In genomic region chr3:50123394-50124361, GRCh38 we compare ENCODE assay signal across 15 cellular contexts. TPM values are rescaled to one million over a fixed set of nuclear protein-coding genes. Genes with fewer than 3 reads are reported as not detected.
DNase-seq lines count a peak whose midpoint lies in the region; ATAC-seq, FAIRE-seq and TF ChIP-seq lines count a peak whose summit lies in the region.
"Had no signal": no experiment of that assay in that cellular context is flagged by ENCODE, and none has a peak within 500 bp of the region (broad histone marks: within the 10 kb centered on the region; RNA-seq: fewer than 3 reads in every experiment).

No MANE protein-coding gene starts in this region.

- BruUV-seq in HepG2 (replicated peaks; lab: Mats Ljungman, UMichigan), result no TSS peak

- H3K79me2 ChIP-seq in HepG2 (ENCODE audit: insufficient read depth, low read length), result no peaks in the 10 kb centered on the region

- peaks cover 9% of the 10 kb centered on the region for H3K36me3 Mint-ChIP-seq in activated CD4-positive, alpha-beta T cell treated with anti-CD3 and anti-CD28 coated beads, Interleukin-2, amount 10 ng/mL, durations not matched to agents 24 days and 14 days (ENCODE audit: low read depth)
- H3K36me3 Mint-ChIP-seq: stimulated activated memory B cell treated with anti-CD40 and anti-IgM and Interleukin-4, amounts not matched to agents 10 μg/mL and 1 μg/mL and 100 μg/mL, for 72 hours had no signal

- intact Hi-C loops in activated CD4-positive, alpha-beta T cell treated with anti-CD3 and anti-CD28 coated beads, Interleukin-2, amount 10 ng/mL, durations not matched to agents 24 days and 14 days (cut with micrococcal nuclease), result no loop called here
- intact Hi-C loops in HepG2 (cut with micrococcal nuclease; ENCODE audit: unreplicated experiment), result loop anchor here (5.0 kb wide), 1 partner anchor 49 kb away; no protein-coding TSS in a partner anchor
- intact Hi-C loops in thyroid gland (cut with DNase I), result loop anchor here (2.0 kb wide), 1 partner anchor 65 kb away; no protein-coding TSS in a partner anchor
- intact Hi-C loops in gastrocnemius medialis (cut with DNase I; ENCODE audit: low total_unique reads), result no loop called here

- WGBS in HepG2 (ENCODE audit: low lambda C conversion rate), result 29% methylated on average over 11 of the region's 17 CpGs
- WGBS in thyroid gland, 2 donors, result 31 to 50% methylated on average over 5 to 16 of the region's 17 CpGs

- POLR2A ChIA-PET in HepG2 (lab: Yijun Ruan, JAX), result interaction anchor here (1.4 to 3.2 kb wide), 2 partner anchors 26 to 47 kb away, joined by 3 to 12 read pairs; no protein-coding TSS in a partner anchor

- no peaks in the 10 kb centered on the region for H3K9me3 ChIP-seq in HepG2 (ENCODE audit: low read length)
- no peaks in the 10 kb centered on the region for H3K9me3 ChIP-seq in thyroid gland
- no peaks in the 10 kb centered on the region for H3K9me3 ChIP-seq in gastrocnemius medialis
- H3K9me3 ChIP-seq: neutrophil had no signal

- H3K4me1 ChIP-seq in HepG2 (ENCODE audit: insufficient read depth, low read length) (peaks cover 34% of the 10 kb centered on the region), thyroid gland (peaks cover 27 to 53% of the 10 kb centered on the region in 2 donors), gastrocnemius medialis (peaks cover 3 to 5% of the 10 kb centered on the region in 2 donors)

- TF ChIP-seq EP300 in HepG2 (IDR thresholded peaks at IDR 0.05; ENCODE audit: low read depth in 2 of 2, low read length in 2 of 2) (no peak), HepG2 (CRISPR knock-in tag; IDR thresholded peaks at IDR 0.05; ENCODE audit: borderline replicate concordance) (no peak)

- H3K27ac Mint-ChIP-seq in activated CD4-positive, alpha-beta T cell treated with anti-CD3 and anti-CD28 coated beads, Interleukin-2, amount 10 ng/mL, durations not matched to agents 24 days and 14 days, result no peak overlapping the region
- H3K27ac Mint-ChIP-seq: activated T-helper 1 cell treated with anti-CD3 and anti-CD28 coated beads, Interleukin-12 subunit alpha, Interleukin-12 subunit beta, Interleukin-2, Interleukin-4 antibody, amounts not matched to agents 30 ng/mL and 10 ng/mL and 1 ng/mL, durations not matched to agents 14 hours and 24 hours and 36 hours; CD8-positive, alpha-beta T cell; stimulated activated memory B cell treated with anti-CD40 and anti-IgM and Interleukin-4, amounts not matched to agents 10 μg/mL and 1 μg/mL and 100 μg/mL, for 72 hours had no signal

- H3K27ac ChIP-seq in HepG2 (ENCODE audit: extremely low read length, insufficient read depth, low read length), result no peak overlapping the region
- H3K27ac ChIP-seq in thyroid gland, result peak overlapping the region in 1 of 3 donors; percentile 12
- H3K27ac ChIP-seq in gastrocnemius medialis, result no peak overlapping the region
- H3K27ac ChIP-seq: neutrophil had no signal

- peaks cover 2 to 19% of the 10 kb centered on the region in 2 experiments; a peak in 2 of 5 replicates for H3K36me3 ChIP-seq in HepG2 (replicated peaks in 1 of 2; ENCODE audit: control insufficient read depth in 1 of 2, insufficient read depth in 2 of 2, low read length in 2 of 2)
- H3K36me3 ChIP-seq in thyroid gland, result peaks cover 15 to 17% of the 10 kb centered on the region in 2 donors
- H3K36me3 ChIP-seq in gastrocnemius medialis, result peaks cover 0 to 19% of the 10 kb centered on the region in 2 donors

- H3K27me3 ChIP-seq in HepG2 (ENCODE audit: control insufficient read depth in 1 of 2, insufficient read depth in 2 of 2, low read length in 2 of 2), result peaks cover 0 to 6% of the 10 kb centered on the region in 2 experiments; a peak in 2 of 5 replicates
- no peaks in the 10 kb centered on the region for H3K27me3 ChIP-seq in thyroid gland
- H3K27me3 ChIP-seq in gastrocnemius medialis, result no peaks in the 10 kb centered on the region
- H3K27me3 ChIP-seq: neutrophil had no signal

- H2AFZ ChIP-seq in HepG2 (ENCODE audit: low read length), result no peak overlapping the region

- H3K4me1 Mint-ChIP-seq in activated CD4-positive, alpha-beta T cell treated with anti-CD3 and anti-CD28 coated beads, Interleukin-2, amount 10 ng/mL, durations not matched to agents 24 days and 14 days, result no peaks in the 10 kb centered on the region

- no peak for FAIRE-seq in HepG2 (lab: Jason Lieb, UNC)
- FAIRE-seq: colon had no signal

- H3K4me3 Mint-ChIP-seq in activated CD4-positive, alpha-beta T cell treated with anti-CD3 and anti-CD28 coated beads, Interleukin-2, amount 10 ng/mL, durations not matched to agents 24 days and 14 days, result no peak overlapping the region
- H3K4me3 Mint-ChIP-seq: activated T-helper 1 cell treated with anti-CD3 and anti-CD28 coated beads, Interleukin-12 subunit alpha, Interleukin-12 subunit beta, Interleukin-2, Interleukin-4 antibody, amounts not matched to agents 30 ng/mL and 10 ng/mL and 1 ng/mL, durations not matched to agents 14 hours and 24 hours and 36 hours; CD8-positive, alpha-beta T cell; stimulated activated memory B cell treated with anti-CD40 and anti-IgM and Interleukin-4, amounts not matched to agents 10 μg/mL and 1 μg/mL and 100 μg/mL, for 72 hours had no signal

- H4K20me1 ChIP-seq in HepG2 (ENCODE audit: insufficient read depth, low read length), result no peaks in the 10 kb centered on the region

- H3K27me3 Mint-ChIP-seq in activated CD4-positive, alpha-beta T cell treated with anti-CD3 and anti-CD28 coated beads, Interleukin-2, amount 10 ng/mL, durations not matched to agents 24 days and 14 days, result no peaks in the 10 kb centered on the region
- H3K27me3 Mint-ChIP-seq: stimulated activated memory B cell treated with anti-CD40 and anti-IgM and Interleukin-4, amounts not matched to agents 10 μg/mL and 1 μg/mL and 100 μg/mL, for 72 hours had no signal

- CTCF ChIA-PET in HepG2 (lab: Yijun Ruan, JAX; ENCODE audit: low intra/inter-chr PET ratio, low total read pairs), result interaction anchor here (1.2 kb wide), 1 partner anchor 66 kb away, joined by 4 read pairs; no protein-coding TSS in a partner anchor

- TF ChIP-seq POLR2A in HepG2 (IDR thresholded peaks at IDR 0.05; ENCODE audit: insufficient read depth in 1 of 2, low read depth in 2 of 2, low read length in 2 of 2) (no peak), thyroid gland (IDR thresholded peaks at IDR 0.05) (no peak), gastrocnemius medialis (IDR thresholded peaks at IDR 0.05) (no peak)

- TF ChIP-seq RAD21 in HepG2 (CRISPR knock-in tag; IDR thresholded peaks at IDR 0.05), result no peak

- H3K9me3 Mint-ChIP-seq in activated CD4-positive, alpha-beta T cell treated with anti-CD3 and anti-CD28 coated beads, Interleukin-2, amount 10 ng/mL, durations not matched to agents 24 days and 14 days, result no peaks in the 10 kb centered on the region
- H3K9me3 Mint-ChIP-seq: activated T-helper 1 cell treated with anti-CD3 and anti-CD28 coated beads, Interleukin-12 subunit alpha, Interleukin-12 subunit beta, Interleukin-2, Interleukin-4 antibody, amounts not matched to agents 30 ng/mL and 10 ng/mL and 1 ng/mL, durations not matched to agents 14 hours and 24 hours and 36 hours; CD8-positive, alpha-beta T cell; stimulated activated memory B cell treated with anti-CD40 and anti-IgM and Interleukin-4, amounts not matched to agents 10 μg/mL and 1 μg/mL and 100 μg/mL, for 72 hours had no signal

- DNase-seq in activated CD4-positive, alpha-beta T cell treated with anti-CD3 and anti-CD28 coated beads, Interleukin-2, amount 10 ng/mL, durations not matched to agents 24 days and 14 days, result peak; percentile 55
- DNase-seq in activated CD4-positive, alpha-beta T cell treated with anti-CD3 and anti-CD28 coated beads, Interleukin-2, amount 50 U/mL, for 48 hours, result no peak
- DNase-seq in HepG2 (ENCODE audit: low spot score) (no peak), thyroid gland (peak; percentile 51 to 55), kidney glomerular epithelial cell (lab: John Stamatoyannopoulos, UW) (no peak), gastrocnemius medialis (no peak)
- DNase-seq: activated CD4-positive, alpha-beta T cell treated with anti-CD3 and anti-CD28 coated beads for 4 hours; amygdala; CD8-positive, alpha-beta T cell had no signal

- peak; percentile 25 for ATAC-seq in SK-N-SH treated with all-trans-retinoic acid at 6 μM for 48 hours
- peak; percentile 4 for ATAC-seq in HepG2
- no peak for ATAC-seq in gastrocnemius medialis
- ATAC-seq in GM21723 (IDR thresholded peaks at IDR 0.05; ENCODE audit: unreplicated experiment), result no peak
- ATAC-seq: CD8-positive, alpha-beta T cell; stimulated activated memory B cell treated with anti-CD40 and anti-IgM and Interleukin-4, amounts not matched to agents 10 μg/mL and 1 μg/mL and 100 μg/mL, for 72 hours had no signal

- no peak for TF ChIP-seq CTCF in HepG2 (CRISPR knock-in tag; IDR thresholded peaks at IDR 0.05)
- no peak for TF ChIP-seq CTCF in thyroid gland (IDR thresholded peaks at IDR 0.05)
- no peak for TF ChIP-seq CTCF in gastrocnemius medialis (IDR thresholded peaks at IDR 0.05 in 4 of 5, conservative IDR thresholded peaks at IDR 0.05 in 1 of 5)

- no peak overlapping the region for H3K4me3 ChIP-seq in HepG2 (replicated peaks in 1 of 3; ENCODE audit: insufficient read depth in 1 of 3, low read depth in 2 of 3, low read length in 3 of 3)
- H3K4me3 ChIP-seq in thyroid gland (replicated peaks in 1 of 3), result no peak overlapping the region
- H3K4me3 ChIP-seq in gastrocnemius medialis, result no peak overlapping the region

- no peak overlapping the region for H3K9ac ChIP-seq in HepG2 (ENCODE audit: insufficient read depth, low read depth, low read length)

- in situ Hi-C loops in HepG2 (cut with HindIII; ENCODE audit: extremely low pct_ligation_motif_present, low pct_unique_long_range_greater_than_20kb) (loop anchor here (5.0 kb wide), 1 partner anchor 64 kb away; no protein-coding TSS in a partner anchor), gastrocnemius medialis (cut with MboI; ENCODE audit: low sequenced_read_pairs in 4 of 4) (loop anchor here (5.0 to 10.0 kb wide), 2 partner anchors 61 to 64 kb away; no protein-coding TSS in a partner anchor)

- no peak overlapping the region for H3K4me2 ChIP-seq in HepG2 (ENCODE audit: low read depth, low read length)

RNA-seq across cellular contexts. Expression of gene SEMA3F, which starts 31.4 kb away (rescaled TPM):
- 0.14 and 0.31 TPM in 2 replicates for total RNA-seq in activated CD4-positive, alpha-beta T cell treated with anti-CD3 and anti-CD28 coated beads, Interleukin-2, amount 10 ng/mL, durations not matched to agents 24 days and 14 days
- 3.6 and 7.6 TPM in 2 replicates for total RNA-seq in HepG2 (2016; rRNA removed; fragmentation: Illumina TruSeq; extraction: Trizol)
- total RNA-seq in HepG2 (2016; cell fraction: cytosol; rRNA removed; fragmentation: Illumina TruSeq; extraction: Trizol; ENCODE audit: low read depth), result 1.5 and 1.7 TPM in 2 replicates
- 3.6 and 8.8 TPM in 2 replicates for total RNA-seq in HepG2 (2016; cell fraction: insoluble cytoplasmic fraction; rRNA removed; fragmentation: Illumina TruSeq; extraction: Trizol)
- total RNA-seq in HepG2 (2016; cell fraction: membrane; rRNA removed; fragmentation: Illumina TruSeq; extraction: Trizol), result 4.9 and 5.4 TPM in 2 replicates
- 8.8 and 9.1 TPM in 2 replicates for total RNA-seq in HepG2 (2016; cell fraction: nucleus; rRNA removed; fragmentation: Illumina TruSeq; extraction: Trizol)
- polyA plus RNA-seq in HepG2 (2011; rRNA removed), result 14.8 and 17.2 TPM in 2 replicates
- polyA plus RNA-seq in HepG2 (2011; cell fraction: cytosol; rRNA removed), result 13.5 and 13.7 TPM in 2 replicates
- 22.1 and 33.2 TPM in 2 replicates for polyA plus RNA-seq in HepG2 (2011; cell fraction: nucleus; rRNA removed)
- polyA plus RNA-seq in HepG2 (2012), result 9.5 and 12.9 TPM in 2 replicates
- polyA plus RNA-seq in HepG2 (2016; cell fraction: cytosol; fragmentation: Illumina TruSeq; extraction: Trizol; ENCODE audit: low read depth), result 2.0 and 2.5 TPM in 2 replicates
- polyA plus RNA-seq in HepG2 (2016; cell fraction: insoluble cytoplasmic fraction; fragmentation: Illumina TruSeq; extraction: Trizol; ENCODE audit: low read depth), result 6.6 and 7.1 TPM in 2 replicates
- polyA plus RNA-seq in HepG2 (2016; cell fraction: membrane; fragmentation: Illumina TruSeq; extraction: Trizol; ENCODE audit: low read depth), result 5.8 and 6.2 TPM in 2 replicates
- polyA plus RNA-seq in HepG2 (2016; cell fraction: nucleus; fragmentation: Illumina TruSeq; extraction: Trizol; ENCODE audit: insufficient read depth, low read depth), result 22.2 and 24.9 TPM in 2 replicates
- 63.3 and 65.7 TPM in 2 replicates for polyA minus RNA-seq in HepG2 (2011; rRNA and poly(A)+ RNA removed; ENCODE audit: low replicate concordance)
- 14.4 and 15.7 TPM in 2 replicates for polyA minus RNA-seq in HepG2 (2011; cell fraction: cytosol; rRNA and poly(A)+ RNA removed)
- polyA minus RNA-seq in HepG2 (2011; cell fraction: nucleus; rRNA and poly(A)+ RNA removed), result 7.2 and 9.3 TPM in 2 replicates
- total RNA-seq in thyroid gland, result 10 to 100 TPM; 13.2 to 44.2 (median 38.2) TPM
- total RNA-seq in gastrocnemius medialis, result 10 to 100 TPM in 1 of 4 donors, 1 to 10 TPM in 3; 5.2 to 40.1 (median 7.5) TPM

RNA-seq across cellular contexts. Expression of gene RBM5, which starts 35.0 kb away (rescaled TPM):
- 154 and 161 TPM in 2 replicates for total RNA-seq in activated CD4-positive, alpha-beta T cell treated with anti-CD3 and anti-CD28 coated beads, Interleukin-2, amount 10 ng/mL, durations not matched to agents 24 days and 14 days
- total RNA-seq in HepG2 (2016; rRNA removed; fragmentation: Illumina TruSeq; extraction: Trizol), result 65.0 and 106 TPM in 2 replicates
- 28.2 and 29.4 TPM in 2 replicates for total RNA-seq in HepG2 (2016; cell fraction: cytosol; rRNA removed; fragmentation: Illumina TruSeq; extraction: Trizol; ENCODE audit: low read depth)
- total RNA-seq in HepG2 (2016; cell fraction: insoluble cytoplasmic fraction; rRNA removed; fragmentation: Illumina TruSeq; extraction: Trizol), result 57.8 and 102 TPM in 2 replicates
- total RNA-seq in HepG2 (2016; cell fraction: membrane; rRNA removed; fragmentation: Illumina TruSeq; extraction: Trizol), result 21.6 and 27.7 TPM in 2 replicates
- total RNA-seq in HepG2 (2016; cell fraction: nucleus; rRNA removed; fragmentation: Illumina TruSeq; extraction: Trizol), result 176 and 216 TPM in 2 replicates
- polyA plus RNA-seq in HepG2 (2011; rRNA removed), result 204 and 254 TPM in 2 replicates
- 65.2 and 69.9 TPM in 2 replicates for polyA plus RNA-seq in HepG2 (2011; cell fraction: cytosol; rRNA removed)
- polyA plus RNA-seq in HepG2 (2011; cell fraction: nucleus; rRNA removed), result 615 and 653 TPM in 2 replicates
- 78.9 and 117 TPM in 2 replicates for polyA plus RNA-seq in HepG2 (2012)
- polyA plus RNA-seq in HepG2 (2016; cell fraction: cytosol; fragmentation: Illumina TruSeq; extraction: Trizol; ENCODE audit: low read depth), result 2.8 and 3.1 TPM in 2 replicates
- 44.4 and 46.1 TPM in 2 replicates for polyA plus RNA-seq in HepG2 (2016; cell fraction: insoluble cytoplasmic fraction; fragmentation: Illumina TruSeq; extraction: Trizol; ENCODE audit: low read depth)
- polyA plus RNA-seq in HepG2 (2016; cell fraction: membrane; fragmentation: Illumina TruSeq; extraction: Trizol; ENCODE audit: low read depth), result 4.0 and 7.3 TPM in 2 replicates
- 371 and 412 TPM in 2 replicates for polyA plus RNA-seq in HepG2 (2016; cell fraction: nucleus; fragmentation: Illumina TruSeq; extraction: Trizol; ENCODE audit: insufficient read depth, low read depth)
- 201 and 212 TPM in 2 replicates for polyA minus RNA-seq in HepG2 (2011; rRNA and poly(A)+ RNA removed; ENCODE audit: low replicate concordance)
- polyA minus RNA-seq in HepG2 (2011; cell fraction: cytosol; rRNA and poly(A)+ RNA removed), result 50.6 and 64.3 TPM in 2 replicates
- 340 and 438 TPM in 2 replicates for polyA minus RNA-seq in HepG2 (2011; cell fraction: nucleus; rRNA and poly(A)+ RNA removed)
- total RNA-seq in thyroid gland, result 100 to 1,000 TPM; 230 to 337 (median 268) TPM
- 100 to 1,000 TPM in 1 of 4 donors, 10 to 100 TPM in 3; 41.1 to 108 (median 48.2) TPM for total RNA-seq in gastrocnemius medialis

Comparison
In these comparisons a context has a peak if more than half of its experiments do, and no peak if none do; other contexts are left out.
1. DNase-seq: peak in activated CD4-positive, alpha-beta T cell treated with anti-CD3 and anti-CD28 coated beads, Interleukin-2, amount 10 ng/mL, durations not matched to agents 24 days and 14 days (single experiment) and thyroid gland (2 of 2); none in activated CD4-positive, alpha-beta T cell treated with anti-CD3 and anti-CD28 coated beads, Interleukin-2, amount 50 U/mL, for 48 hours (0 of 2), HepG2 (single experiment), kidney glomerular epithelial cell (single experiment) and gastrocnemius medialis (0 of 2).
2. ATAC-seq: peak in SK-N-SH treated with all-trans-retinoic acid at 6 μM for 48 hours (single experiment) and HepG2 (single experiment); none in gastrocnemius medialis (0 of 2) and GM21723 (single experiment).
3. intact Hi-C loops: an anchor here in HepG2 (5.0 kb wide) and thyroid gland (2.0 kb wide); none called in activated CD4-positive, alpha-beta T cell treated with anti-CD3 and anti-CD28 coated beads, Interleukin-2, amount 10 ng/mL, durations not matched to agents 24 days and 14 days and gastrocnemius medialis.